ENCODE assay signal across 8 cellular contexts in the genomic region with DNA sequence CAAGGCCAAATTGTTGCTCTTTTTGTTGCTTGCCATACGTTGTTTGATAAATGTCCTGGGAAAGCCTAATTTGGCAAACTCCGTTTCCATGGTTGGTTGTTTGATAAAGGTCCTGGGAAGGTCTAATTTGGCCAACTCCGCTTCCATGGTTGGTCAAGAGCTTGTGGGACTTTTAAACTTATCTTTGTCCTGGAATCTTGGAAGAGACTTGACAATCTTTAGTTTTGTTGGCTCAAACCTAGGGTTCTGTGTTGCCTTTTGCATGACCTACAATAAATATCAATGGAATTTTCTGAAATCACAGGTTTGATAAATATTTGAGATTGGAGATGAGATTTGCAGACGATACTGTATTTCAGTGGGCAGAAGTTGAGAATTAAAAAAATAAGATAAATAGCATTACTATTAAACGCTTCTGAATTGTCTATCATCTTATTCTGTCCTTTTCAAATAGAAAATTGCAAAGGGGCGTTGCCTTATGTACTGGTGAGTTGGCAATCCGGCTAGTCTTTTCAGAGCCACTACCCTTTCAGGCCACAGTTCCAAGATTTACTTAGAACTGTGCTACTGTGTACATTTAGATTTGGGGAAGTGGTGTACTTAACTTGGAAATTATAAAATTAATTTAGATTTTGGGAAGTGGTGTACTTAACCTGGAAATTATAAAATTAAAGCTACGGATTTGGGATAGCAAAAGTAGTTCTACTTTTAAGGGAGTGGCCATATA.
A peak's percentile ranks its signal among the peaks of the same experiment; 100 is the strongest.
DNase-seq lines count a peak whose midpoint lies in the region; ATAC-seq lines count a peak whose summit lies in the region.

No MANE protein-coding gene starts in this region.

- peak overlapping the region; percentile 97 for H3K4me3 Mint-ChIP-seq in activated T-cell treated with anti-CD3 and anti-CD28 coated beads, Interleukin-2, amount 50 U/mL, for 24 hours
- H3K4me3 Mint-ChIP-seq in stimulated activated effector memory CD8-positive, alpha-beta T cell treated with anti-CD3 and anti-CD28 coated beads, Interleukin-12 subunit alpha, Interleukin-12 subunit beta, amount 100 ng/mL, for 72 hours = peak overlapping the region; percentile 91

- H3K9me3 Mint-ChIP-seq in activated T-cell treated with anti-CD3 and anti-CD28 coated beads, Interleukin-2, amount 50 U/mL, for 24 hours = no peaks in the 10 kb centered on the region
- no peaks in the 10 kb centered on the region for H3K9me3 Mint-ChIP-seq in stimulated activated effector memory CD8-positive, alpha-beta T cell treated with anti-CD3 and anti-CD28 coated beads, Interleukin-12 subunit alpha, Interleukin-12 subunit beta, amount 100 ng/mL, for 72 hours

- peaks cover 62% of the 10 kb centered on the region for H3K36me3 Mint-ChIP-seq in activated T-cell treated with anti-CD3 and anti-CD28 coated beads, Interleukin-2, amount 50 U/mL, for 24 hours (ENCODE audit: low read depth)
- peaks cover 39% of the 10 kb centered on the region for H3K36me3 Mint-ChIP-seq in stimulated activated effector memory CD8-positive, alpha-beta T cell treated with anti-CD3 and anti-CD28 coated beads, Interleukin-12 subunit alpha, Interleukin-12 subunit beta, amount 100 ng/mL, for 72 hours

- H3K27ac ChIP-seq in angular gyrus (ENCODE audit: low read depth, low read length) = peak overlapping the region; percentile 76

- no peaks in the 10 kb centered on the region for H3K27me3 Mint-ChIP-seq in activated T-cell treated with anti-CD3 and anti-CD28 coated beads, Interleukin-2, amount 50 U/mL, for 24 hours

- no peak for ATAC-seq in stimulated activated effector memory CD8-positive, alpha-beta T cell treated with anti-CD3 and anti-CD28 coated beads, Interleukin-12 subunit alpha, Interleukin-12 subunit beta, amount 100 ng/mL, for 72 hours

- peak overlapping the region; percentile 98 for H3K27ac Mint-ChIP-seq in activated T-cell treated with anti-CD3 and anti-CD28 coated beads, Interleukin-2, amount 50 U/mL, for 24 hours
- H3K27ac Mint-ChIP-seq in stimulated activated effector memory CD8-positive, alpha-beta T cell treated with anti-CD3 and anti-CD28 coated beads, Interleukin-12 subunit alpha, Interleukin-12 subunit beta, amount 100 ng/mL, for 72 hours = peak overlapping the region; percentile 98

- no peak for DNase-seq in activated T-cell treated with anti-CD3 and anti-CD28 coated beads, Interleukin-2, amount 50 U/mL, for 24 hours
- no peak for DNase-seq in activated T-cell treated with anti-CD3 and anti-CD28 coated beads, Interleukin-2, amount 50 U/mL, for 48 hours
- DNase-seq in LoVo (ENCODE audit: low spot score) (peak; percentile 40), iPS-NIHi11 (ENCODE audit: low spot score) (peak; percentile 47), NCI-H187 (lab: John Stamatoyannopoulos, UW) (no peak), NCI-H187 treated with DMSO at 0.1 percent for 48 hours (lab: John Stamatoyannopoulos, UW) (no peak)
- no peak for DNase-seq in stimulated activated effector memory CD8-positive, alpha-beta T cell treated with anti-CD3 and anti-CD28 coated beads, Interleukin-12 subunit alpha, Interleukin-12 subunit beta, amount 100 ng/mL, for 72 hours (ENCODE audit: low spot score in 2 of 2)

- H3K4me1 Mint-ChIP-seq in activated T-cell treated with anti-CD3 and anti-CD28 coated beads, Interleukin-2, amount 50 U/mL, for 24 hours (ENCODE audit: low read depth) = peaks cover 38% of the 10 kb centered on the region
- peaks cover 31% of the 10 kb centered on the region for H3K4me1 Mint-ChIP-seq in stimulated activated effector memory CD8-positive, alpha-beta T cell treated with anti-CD3 and anti-CD28 coated beads, Interleukin-12 subunit alpha, Interleukin-12 subunit beta, amount 100 ng/mL, for 72 hours

Comparison
In these comparisons a context has a peak if more than half of its experiments do, and no peak if none do; other contexts are left out.
1. DNase-seq: peak in LoVo (single experiment) and iPS-NIHi11 (single experiment); none in activated T-cell treated with anti-CD3 and anti-CD28 coated beads, Interleukin-2, amount 50 U/mL, for 24 hours (single experiment), activated T-cell treated with anti-CD3 and anti-CD28 coated beads, Interleukin-2, amount 50 U/mL, for 48 hours (0 of 2), stimulated activated effector memory CD8-positive, alpha-beta T cell treated with anti-CD3 and anti-CD28 coated beads, Interleukin-12 subunit alpha, Interleukin-12 subunit beta, amount 100 ng/mL, for 72 hours (0 of 2), NCI-H187 (0 of 2) and NCI-H187 treated with DMSO at 0.1 percent for 48 hours (single experiment).